ENCODE assay signal across 25 cellular contexts in the genomic region with DNA sequence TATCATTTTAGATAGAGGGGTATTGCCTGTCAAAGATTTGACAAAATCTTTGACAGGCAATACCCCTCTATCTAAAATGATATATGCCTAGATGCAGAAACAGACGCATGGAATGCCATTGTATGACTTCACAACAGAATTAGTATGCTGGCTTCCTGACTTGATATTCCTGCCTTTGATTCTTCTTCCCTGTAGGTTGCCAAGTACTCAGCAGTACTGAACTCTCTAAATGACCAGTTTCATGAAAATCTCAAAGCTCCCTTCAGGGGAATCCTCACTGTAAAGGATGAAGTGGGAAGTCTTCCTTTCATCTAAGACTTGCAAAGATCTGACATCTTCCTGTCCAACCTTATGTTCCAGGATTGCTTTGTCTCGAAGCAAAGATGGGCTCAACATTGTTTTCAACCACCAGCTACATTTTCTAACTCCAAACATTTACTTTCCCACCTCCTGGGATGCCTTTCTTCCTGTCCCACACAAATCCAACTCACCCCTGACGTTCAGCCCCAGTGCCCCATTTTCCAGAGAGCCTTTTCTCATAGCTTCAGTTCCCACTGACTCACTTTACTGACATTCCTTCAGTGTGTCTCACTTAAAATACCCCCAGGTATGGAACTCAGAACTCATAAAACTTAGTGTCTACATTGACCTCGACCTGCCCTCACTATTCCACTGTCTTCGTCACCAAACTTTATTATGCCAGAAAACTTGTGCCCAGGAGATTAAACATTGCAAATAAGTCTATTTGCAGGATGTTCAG.
DNase-seq lines count a peak whose midpoint lies in the region; ATAC-seq and FAIRE-seq lines count a peak whose summit lies in the region.
"Had no signal": no experiment of that assay in that cellular context is flagged by ENCODE, and none has a peak within 500 bp of the region (broad histone marks: within the 10 kb centered on the region; RNA-seq: fewer than 3 reads in every experiment).

No MANE protein-coding gene starts in this region.

- H3K4me1 Mint-ChIP-seq in activated CD8-positive, alpha-beta memory T cell treated with anti-CD3 and anti-CD28 coated beads, Interleukin-2, amount 10 ng/mL, durations not matched to agents 7 days and 5 days: no peaks in the 10 kb centered on the region
- H3K4me1 Mint-ChIP-seq: T-helper 17 cell had no signal

- DNase-seq in A172 (ENCODE audit: low spot score): peak; percentile 79
- DNase-seq in HTR-8/SVneo (ENCODE audit: insufficient read length, low spot score): peak; percentile 31
- peak; percentile 5 for DNase-seq in amniotic epithelial cell (ENCODE audit: low read depth)
- peak; percentile 79 for DNase-seq in islet precursor cell
- no peak for DNase-seq in Ammon's horn (ENCODE audit: low spot score)
- no peak for DNase-seq in activated CD8-positive, alpha-beta memory T cell treated with anti-CD3 and anti-CD28 coated beads, Interleukin-2, amount 10 ng/mL, durations not matched to agents 7 days and 5 days
- DNase-seq in activated CD4-positive, alpha-beta T cell treated with anti-CD3 and anti-CD28 coated beads for 4 hours: no peak
- DNase-seq: 8988T; activated CD8-positive, alpha-beta memory T cell treated with anti-CD3 and anti-CD28 coated beads, Interleukin-2, amount 50 U/mL, for 48 hours; Caco-2; endodermal cell; H7; heart left ventricle; left ventricle myocardium inferior; NCI-H1694 treated with DMSO at 0.1 percent for 48 hours; NCI-H2227 treated with DMSO at 0.1 percent for 48 hours; NCI-H82; OCI-M1; ovary; right cardiac atrium; stimulated activated CD4-positive, alpha-beta T cell treated with anti-CD3 and anti-CD28 coated beads, Interleukin-15, amount 100 ng/mL, for 24 hours; T-helper 17 cell; upper lobe of left lung had no signal

- FAIRE-seq in HTR-8/SVneo (lab: Jason Lieb, UNC): no peak

- no peak for ATAC-seq in activated CD8-positive, alpha-beta memory T cell treated with anti-CD3 and anti-CD28 coated beads, Interleukin-2, amount 10 ng/mL, durations not matched to agents 7 days and 5 days
- ATAC-seq in GM19455 (IDR thresholded peaks at IDR 0.05; ENCODE audit: unreplicated experiment): no peak
- ATAC-seq: heart left ventricle; natural killer cell treated with Interleukin-12 subunit alpha and Interleukin-12 subunit beta and Interleukin-15 and Interleukin-18, amount 100 ng/mL, for 72 hours; right cardiac atrium; T-helper 17 cell had no signal

- no peak overlapping the region for H3K4me3 Mint-ChIP-seq in activated CD8-positive, alpha-beta memory T cell treated with anti-CD3 and anti-CD28 coated beads, Interleukin-2, amount 10 ng/mL, durations not matched to agents 7 days and 5 days
- H3K4me3 Mint-ChIP-seq: endodermal cell; natural killer cell treated with Interleukin-12 subunit alpha and Interleukin-12 subunit beta and Interleukin-15 and Interleukin-18, amount 100 ng/mL, for 72 hours; T-helper 17 cell had no signal

- H3K27ac Mint-ChIP-seq in activated CD8-positive, alpha-beta memory T cell treated with anti-CD3 and anti-CD28 coated beads, Interleukin-2, amount 10 ng/mL, durations not matched to agents 7 days and 5 days: no peak overlapping the region
- H3K27ac Mint-ChIP-seq: endodermal cell; natural killer cell treated with Interleukin-12 subunit alpha and Interleukin-12 subunit beta and Interleukin-15 and Interleukin-18, amount 100 ng/mL, for 72 hours; T-helper 17 cell had no signal

- H3K27me3 Mint-ChIP-seq in activated CD8-positive, alpha-beta memory T cell treated with anti-CD3 and anti-CD28 coated beads, Interleukin-2, amount 10 ng/mL, durations not matched to agents 7 days and 5 days: no peaks in the 10 kb centered on the region

- H3K9me3 Mint-ChIP-seq in activated CD8-positive, alpha-beta memory T cell treated with anti-CD3 and anti-CD28 coated beads, Interleukin-2, amount 10 ng/mL, durations not matched to agents 7 days and 5 days (ENCODE audit: low read depth): no peaks in the 10 kb centered on the region
- H3K9me3 Mint-ChIP-seq: endodermal cell; natural killer cell treated with Interleukin-12 subunit alpha and Interleukin-12 subunit beta and Interleukin-15 and Interleukin-18, amount 100 ng/mL, for 72 hours had no signal

- CTCF ChIA-PET in activated CD8-positive, alpha-beta memory T cell treated with anti-CD3 and anti-CD28 coated beads, Interleukin-2, amount 10 ng/mL, durations not matched to agents 7 days and 5 days (lab: Charles Lee): no interaction called here

- no peaks in the 10 kb centered on the region for H3K36me3 Mint-ChIP-seq in activated CD8-positive, alpha-beta memory T cell treated with anti-CD3 and anti-CD28 coated beads, Interleukin-2, amount 10 ng/mL, durations not matched to agents 7 days and 5 days
- H3K36me3 Mint-ChIP-seq: natural killer cell treated with Interleukin-12 subunit alpha and Interleukin-12 subunit beta and Interleukin-15 and Interleukin-18, amount 100 ng/mL, for 72 hours had no signal

Comparison
In these comparisons a context has a peak if more than half of its experiments do, and no peak if none do; other contexts are left out.
1. DNase-seq: peak in A172 (single experiment), HTR-8/SVneo (single experiment), amniotic epithelial cell (single experiment) and islet precursor cell (single experiment); none in Ammon's horn (single experiment), activated CD8-positive, alpha-beta memory T cell treated with anti-CD3 and anti-CD28 coated beads, Interleukin-2, amount 10 ng/mL, durations not matched to agents 7 days and 5 days (single experiment) and activated CD4-positive, alpha-beta T cell treated with anti-CD3 and anti-CD28 coated beads for 4 hours (0 of 2).